Comparison of ENCODE assay signal across 16 cellular contexts in genomic region chr15:77856718-77857346, GRCh38.
"Had no signal": no experiment of that assay in that cellular context is flagged by ENCODE, and none has a peak within 500 bp of the region (broad histone marks: within the 10 kb centered on the region; RNA-seq: fewer than 3 reads in every experiment).

No MANE protein-coding gene starts in this region.

- H3K36me3 Mint-ChIP-seq: activated CD4-positive, alpha-beta memory T cell treated with anti-CD3 and anti-CD28 coated beads for 36 hours; immature natural killer cell; neural progenitor cell had no signal

- H3K4me3 Mint-ChIP-seq: activated CD4-positive, alpha-beta memory T cell treated with anti-CD3 and anti-CD28 coated beads for 36 hours; activated T-helper 1 cell treated with anti-CD3 and anti-CD28 coated beads, Interleukin-12 subunit alpha, Interleukin-12 subunit beta, Interleukin-2, Interleukin-4 antibody, amounts not matched to agents 30 ng/mL and 10 ng/mL and 1 ng/mL, durations not matched to agents 14 hours and 24 hours and 36 hours; immature natural killer cell; neural progenitor cell had no signal

- ATAC-seq: left colon had no signal

- DNase-seq: activated CD4-positive, alpha-beta memory T cell treated with anti-CD3 and anti-CD28 coated beads for 36 hours; activated CD4-positive, alpha-beta T cell treated with anti-CD3 and anti-CD28 coated beads for 1 hour; activated naive CD4-positive, alpha-beta T cell; central memory CD4-positive, alpha-beta T cell; cortex of kidney; effector memory CD4-positive, alpha-beta T cell; erythroblast; immature natural killer cell; mesenchymal stem cell; stimulated activated CD4-positive, alpha-beta T cell treated with anti-CD3 and anti-CD28 coated beads, Interleukin-2, amount 100 ng/mL, for 24 hours; stimulated activated naive CD4-positive, alpha-beta T cell; T1000; trophoblast cell had no signal

- H3K27ac Mint-ChIP-seq: activated CD4-positive, alpha-beta memory T cell treated with anti-CD3 and anti-CD28 coated beads for 36 hours; activated T-helper 1 cell treated with anti-CD3 and anti-CD28 coated beads, Interleukin-12 subunit alpha, Interleukin-12 subunit beta, Interleukin-2, Interleukin-4 antibody, amounts not matched to agents 30 ng/mL and 10 ng/mL and 1 ng/mL, durations not matched to agents 14 hours and 24 hours and 36 hours; immature natural killer cell; neural progenitor cell had no signal

- H3K4me1 Mint-ChIP-seq: immature natural killer cell had no signal

- H3K9me3 Mint-ChIP-seq: activated CD4-positive, alpha-beta memory T cell treated with anti-CD3 and anti-CD28 coated beads for 36 hours; activated T-helper 1 cell treated with anti-CD3 and anti-CD28 coated beads, Interleukin-12 subunit alpha, Interleukin-12 subunit beta, Interleukin-2, Interleukin-4 antibody, amounts not matched to agents 30 ng/mL and 10 ng/mL and 1 ng/mL, durations not matched to agents 14 hours and 24 hours and 36 hours; immature natural killer cell; neural progenitor cell had no signal
